ENCODE assay signal across 20 cellular contexts in the genomic region with DNA sequence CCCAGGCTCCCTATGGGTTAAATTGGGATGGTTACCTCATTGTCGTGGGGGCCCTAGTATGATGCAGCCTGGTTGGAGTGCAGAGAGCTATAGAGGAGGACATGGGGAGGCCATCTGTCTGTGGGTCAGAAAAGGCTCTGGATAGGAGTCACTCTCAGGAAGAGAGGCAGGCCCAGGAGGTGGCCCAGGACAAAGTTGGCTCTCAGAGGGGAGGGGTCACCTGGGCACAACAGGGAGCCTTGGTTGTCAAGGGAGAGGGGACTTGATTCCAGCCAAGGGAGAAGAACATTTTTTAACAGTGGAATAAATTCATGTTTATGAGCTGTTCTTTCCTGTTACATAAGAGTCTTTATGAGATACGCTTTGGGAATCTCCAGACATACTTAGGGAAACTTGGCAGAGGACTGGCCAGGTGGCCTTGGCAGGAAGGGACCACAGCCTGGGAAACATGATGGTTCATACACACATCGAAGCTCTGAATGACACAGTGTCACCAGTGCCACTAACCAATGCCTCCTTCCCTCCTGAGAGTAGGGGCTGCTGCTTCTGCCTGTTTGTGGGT. TPM values are rescaled to one million over a fixed set of nuclear protein-coding genes. Genes with fewer than 3 reads are reported as not detected.
"Had no signal": no experiment of that assay in that cellular context is flagged by ENCODE, and none has a peak within 500 bp of the region (broad histone marks: within the 10 kb centered on the region; RNA-seq: fewer than 3 reads in every experiment).

No MANE protein-coding gene starts in this region.

- H3K27ac ChIP-seq: gastroesophageal sphincter, heart right ventricle, neutrophil, skin epidermis, transverse colon had no signal

- ATAC-seq: activated CD8-positive, alpha-beta T cell treated with anti-CD3 and anti-CD28 coated beads for 36 hours; activated T-cell treated with anti-CD3 and anti-CD28 coated beads, Interleukin-2, amount 50 U/mL, for 4 hours; gastroesophageal sphincter; heart right ventricle; natural killer cell; T-helper 17 cell had no signal

- H3K9me3 ChIP-seq: gastroesophageal sphincter, heart right ventricle, neutrophil, transverse colon had no signal

- DNase-seq: activated B cell treated with CpG ODN at 0.5 μM for 24 hours; activated CD4-positive, alpha-beta T cell treated with anti-CD3 and anti-CD28 coated beads for 48 hours; activated CD8-positive, alpha-beta T cell treated with anti-CD3 and anti-CD28 coated beads for 36 hours; activated effector memory CD4-positive, alpha-beta T cell treated with Interleukin-2 at 50 U/mL for 16 hours; activated naive CD4-positive, alpha-beta T cell treated with anti-CD3 and anti-CD28 coated beads, Interleukin-2, amount 50 U/mL, for 16 hours; activated T-cell treated with anti-CD3 and anti-CD28 coated beads, Interleukin-2, amount 50 U/mL, for 4 hours; cortex of kidney; effector memory CD4-positive, alpha-beta T cell; heart right ventricle; natural killer cell; stimulated activated CD4-positive, alpha-beta T cell treated with anti-CD3 and anti-CD28 coated beads, Interleukin-15, amount 100 ng/mL, for 24 hours; stimulated activated CD4-positive, alpha-beta T cell treated with anti-CD3 and anti-CD28 coated beads, Interleukin-4, amount 100 ng/mL, for 1 hour; stimulated activated naive CD4-positive, alpha-beta T cell; T-helper 17 cell had no signal

- H3K4me1 ChIP-seq: gastroesophageal sphincter, heart right ventricle, transverse colon had no signal

- H3K27me3 ChIP-seq: heart right ventricle, neutrophil, transverse colon had no signal

- H3K36me3 ChIP-seq: gastroesophageal sphincter, heart right ventricle, neutrophil, transverse colon had no signal

- H3K4me3 ChIP-seq: gastroesophageal sphincter, heart right ventricle, skin epidermis, transverse colon had no signal

RNA-seq across cellular contexts. Expression of gene LCTL, which starts 27.5 kb away (rescaled TPM):
- total RNA-seq: activated B cell treated with CpG ODN at 0.5 μM for 24 hours; activated CD8-positive, alpha-beta T cell treated with anti-CD3 and anti-CD28 coated beads for 36 hours; activated T-cell treated with anti-CD3 and anti-CD28 coated beads, Interleukin-2, amount 50 U/mL, for 4 hours; cardiac septum; gastroesophageal sphincter; natural killer cell; subcutaneous adipose tissue; T-helper 17 cell; transverse colon had no signal
